Comparison of ENCODE assay signal across 28 cellular contexts in the genomic region with DNA sequence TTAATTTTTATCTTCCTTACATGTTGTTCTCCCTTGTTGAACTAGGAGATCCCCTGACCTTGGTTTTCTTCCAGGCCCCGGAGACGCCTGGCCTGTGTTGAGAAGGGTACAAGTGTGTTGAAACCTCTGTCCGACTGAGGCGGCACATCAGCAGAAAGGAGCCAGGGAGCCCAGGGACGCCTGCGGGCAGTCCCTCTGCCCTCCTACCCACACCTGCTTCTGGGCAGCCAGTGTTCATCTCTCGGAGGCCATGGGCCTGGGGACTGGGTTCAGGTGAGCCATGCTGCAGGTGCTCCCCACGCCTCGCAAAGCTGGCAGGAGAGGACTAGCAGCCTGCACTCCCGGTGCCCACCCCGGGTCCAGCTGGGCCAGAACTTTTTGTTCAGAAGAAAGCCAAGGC.
"Had no signal": no experiment of that assay in that cellular context is flagged by ENCODE, and none has a peak within 500 bp of the region (broad histone marks: within the 10 kb centered on the region; RNA-seq: fewer than 3 reads in every experiment).

No MANE protein-coding gene starts in this region.

- FAIRE-seq: astrocyte, RCC 7860, TTC549 had no signal

- H2AFZ ChIP-seq: PC-9 had no signal

- H3K9me3 ChIP-seq: adrenal gland, body of pancreas, breast epithelium had no signal

- H3K27me3 ChIP-seq: adrenal gland, body of pancreas had no signal

- H3K27ac ChIP-seq: adrenal gland, body of pancreas, breast epithelium, KMS-11, RWPE1 had no signal

- H3K4me3 ChIP-seq: adrenal gland, body of pancreas, breast epithelium, PC-9 had no signal

- H3K4me1 ChIP-seq: adrenal gland, body of pancreas, breast epithelium had no signal

- DNase-seq: activated CD4-positive, alpha-beta T cell treated with anti-CD3 and anti-CD28 coated beads for 36 hours; activated CD4-positive, alpha-beta T cell treated with anti-CD3 and anti-CD28 coated beads, Interleukin-2, amount 10 ng/mL, durations not matched to agents 7 days and 5 days; activated CD4-positive, alpha-beta T cell treated with anti-CD3 and anti-CD28 coated beads, Interleukin-2, amount 50 U/mL, for 48 hours; activated CD8-positive, alpha-beta T cell treated with anti-CD3 and anti-CD28 coated beads, Interleukin-2, amount 10 ng/mL, durations not matched to agents 7 days and 5 days; activated gamma-delta T cell treated with Interleukin-2 at 50 U/mL for 16 hours; activated T-cell treated with anti-CD3 and anti-CD28 coated beads, Interleukin-2, amount 50 U/mL, for 24 hours; body of pancreas; MM.1S; MV-4-11; NCI-H1092; NCI-H1436 treated with DMSO at 0.1 percent for 48 hours; NCI-H1694 treated with DMSO at 0.1 percent for 48 hours; NCI-H2029; NCI-H510A; NCI-H526; NCI-H748 treated with DMSO at 0.1 percent for 48 hours; PC-9; SIG-M5 had no signal

- H3K9ac ChIP-seq: KMS-11 had no signal

- H3K4me2 ChIP-seq: KMS-11, PC-9 had no signal

- ATAC-seq: activated CD4-positive, alpha-beta T cell treated with anti-CD3 and anti-CD28 coated beads for 36 hours; activated CD4-positive, CD25-positive, alpha-beta regulatory T cell treated with anti-CD3 and anti-CD28 coated beads, Interleukin-2, amount 50 U/mL, for 24 hours; activated naive CD4-positive, alpha-beta T cell treated with anti-CD3 and anti-CD28 coated beads, Interleukin-2, amount 50 U/mL, for 72 hours; body of pancreas; Right ventricle myocardium inferior had no signal

- H3K36me3 ChIP-seq: adrenal gland, breast epithelium had no signal
